ENCODE assay signal across 15 cellular contexts in genomic region chr12:3998968-3999792, GRCh38.
A peak's percentile ranks its signal among the peaks of the same experiment; 100 is the strongest.
DNase-seq lines count a peak whose midpoint lies in the region; ATAC-seq and TF ChIP-seq lines count a peak whose summit lies in the region.
"Had no signal": no experiment of that assay in that cellular context is flagged by ENCODE, and none has a peak within 500 bp of the region (broad histone marks: within the 10 kb centered on the region; RNA-seq: fewer than 3 reads in every experiment).

No MANE protein-coding gene starts in this region.

- TF ChIP-seq CTCF in Calu3 (IDR thresholded peaks at IDR 0.05; ENCODE audit: unreplicated experiment) (no peak), Peyer's patch (IDR thresholded peaks at IDR 0.05) (no peak)

- no peaks in the 10 kb centered on the region for H3K9me3 ChIP-seq in Peyer's patch

- H3K36me3 Mint-ChIP-seq in Calu3 (ENCODE audit: insufficient read depth, unreplicated experiment) = no peaks in the 10 kb centered on the region
- H3K36me3 Mint-ChIP-seq in naive thymus-derived CD8-positive, alpha-beta T cell = peaks cover 0 to 4% (median 0%) of the 10 kb centered on the region in 3 donors

- H3K4me3 Mint-ChIP-seq in Calu3 (ENCODE audit: low read depth, unreplicated experiment) = no peak overlapping the region
- H3K4me3 Mint-ChIP-seq in naive thymus-derived CD8-positive, alpha-beta T cell = peak overlapping the region in 1 of 10 donors; percentile 12

- H3K4me3 ChIP-seq in Peyer's patch = no peak overlapping the region

- peaks cover 0 to 5% (median 0%) of the 10 kb centered on the region in 4 donors for H3K4me1 ChIP-seq in Peyer's patch

- DNase-seq in Calu3 (peak; percentile 63), Peyer's patch (peak in 2 of 3 donors; percentile 51 to 68), epithelial cell of prostate (ENCODE audit: low read depth, low spot score) (peak; percentile 86), superior temporal gyrus (ENCODE audit: extremely low spot score) (no peak), NCI-H446 (lab: John Stamatoyannopoulos, UW) (no peak)
- DNase-seq in naive thymus-derived CD8-positive, alpha-beta T cell = peak in 7 of 10 donors; percentile 14 to 65 (median 26)
- DNase-seq: activated naive CD4-positive, alpha-beta T cell treated with anti-CD3 and anti-CD28 coated beads, Interleukin-2, amount 50 U/mL, for 16 hours; caudate nucleus; midbrain; NCI-H1417 treated with DMSO at 0.1 percent for 48 hours; NCI-H526; retina; stimulated activated CD4-positive, alpha-beta T cell treated with anti-CD3 and anti-CD28 coated beads, Interleukin-1b, Interleukin-23, amount 100 ng/mL, for 48 hours had no signal

- CTCF ChIA-PET in Calu3 (lab: Charles Lee) = interaction anchor here (0.6 to 2.9 kb wide), 7 partner anchors 11 to 278 kb away, joined by 3 to 20 read pairs (median 3); no protein-coding TSS in a partner anchor

- H3K27ac ChIP-seq in Peyer's patch (peak overlapping the region in 2 of 4 donors; percentile 45 to 52), epithelial cell of prostate (peak overlapping the region; percentile 28)

- POLR2A ChIA-PET in naive thymus-derived CD8-positive, alpha-beta T cell (lab: Charles Lee) = interaction anchor here (0.7 to 2.1 kb wide), 9 partner anchors 10 to 322 kb away, joined by 3 to 8 read pairs (median 3); partner anchors contain the start of gene PARP11

- H3K9me3 Mint-ChIP-seq in Calu3 (ENCODE audit: low read depth, unreplicated experiment) = peaks cover 3% of the 10 kb centered on the region
- H3K9me3 Mint-ChIP-seq in naive thymus-derived CD8-positive, alpha-beta T cell = peaks cover 0 to 10% (median 0%) of the 10 kb centered on the region in 9 donors

- no peaks in the 10 kb centered on the region for H3K36me3 ChIP-seq in Peyer's patch

- peaks cover 11% of the 10 kb centered on the region for H3K27me3 Mint-ChIP-seq in Calu3 (ENCODE audit: unreplicated experiment)
- no peaks in the 10 kb centered on the region for H3K27me3 Mint-ChIP-seq in naive thymus-derived CD8-positive, alpha-beta T cell

- H3K27me3 ChIP-seq in Peyer's patch = no peaks in the 10 kb centered on the region

- TSS peak; percentile 79 for BruUV-seq in Calu3 (replicated peaks; lab: Mats Ljungman, UMichigan)

- peak; percentile 77 to 80 for ATAC-seq in naive thymus-derived CD8-positive, alpha-beta T cell
- ATAC-seq in HG03442 (IDR thresholded peaks at IDR 0.05; ENCODE audit: unreplicated experiment) (no peak), GM21423 (IDR thresholded peaks at IDR 0.05; ENCODE audit: unreplicated experiment) (no peak)

- intact Hi-C loops in Calu3 (cut with micrococcal nuclease; ENCODE audit: unreplicated experiment) = loop anchor here (2.0 to 5.0 kb wide), 2 partner anchors 112 to 278 kb away; no protein-coding TSS in a partner anchor

- H3K4me1 Mint-ChIP-seq in Calu3 (ENCODE audit: low read depth, unreplicated experiment) = peaks cover 17% of the 10 kb centered on the region
- H3K4me1 Mint-ChIP-seq in naive thymus-derived CD8-positive, alpha-beta T cell = peaks cover 10 to 40% (median 26%) of the 10 kb centered on the region in 4 donors

- peak overlapping the region; percentile 70 for H3K27ac Mint-ChIP-seq in Calu3 (ENCODE audit: unreplicated experiment)
- H3K27ac Mint-ChIP-seq in naive thymus-derived CD8-positive, alpha-beta T cell = peak overlapping the region in 5 of 10 donors; percentile 8 to 81 (median 71)

- TF ChIP-seq POLR2A in Peyer's patch (IDR thresholded peaks at IDR 0.05) = no peak

Comparison
In these comparisons a context has a peak if more than half of its experiments do, and no peak if none do; other contexts are left out.
1. DNase-seq: peak in Calu3 (single experiment), Peyer's patch (2 of 3), epithelial cell of prostate (single experiment) and naive thymus-derived CD8-positive, alpha-beta T cell (7 of 10); none in superior temporal gyrus (single experiment) and NCI-H446 (0 of 2).
2. ATAC-seq: peak in naive thymus-derived CD8-positive, alpha-beta T cell (2 of 2); none in HG03442 (single experiment) and GM21423 (single experiment).